Comparison of ENCODE assay signal across 24 cellular contexts in genomic region chr1:88982055-88982454, GRCh38. TPM values are rescaled to one million over a fixed set of nuclear protein-coding genes. Genes with fewer than 3 reads are reported as not detected.
DNase-seq lines count a peak whose midpoint lies in the region; ATAC-seq and TF ChIP-seq lines count a peak whose summit lies in the region.
"Had no signal": no experiment of that assay in that cellular context is flagged by ENCODE, and none has a peak within 500 bp of the region (broad histone marks: within the 10 kb centered on the region; RNA-seq: fewer than 3 reads in every experiment).

No MANE protein-coding gene starts in this region.

- TF ChIP-seq EP300 in SK-N-SH (IDR thresholded peaks at IDR 0.05; ENCODE audit: borderline replicate concordance in 1 of 2, low read depth in 1 of 2, low read length in 1 of 2) (no peak), transverse colon (IDR thresholded peaks at IDR 0.05; ENCODE audit: low read depth) (no peak)

- no peak for TF ChIP-seq POLR2A in transverse colon (IDR thresholded peaks at IDR 0.05)

- H3K4me3 Mint-ChIP-seq in activated naive CD8-positive, alpha-beta T cell = no peak overlapping the region
- H3K4me3 Mint-ChIP-seq: naive thymus-derived CD8-positive, alpha-beta T cell; T-cell had no signal

- no peaks in the 10 kb centered on the region for H3K9me3 Mint-ChIP-seq in activated naive CD8-positive, alpha-beta T cell (ENCODE audit: low read depth)
- H3K9me3 Mint-ChIP-seq: naive thymus-derived CD8-positive, alpha-beta T cell; T-cell had no signal

- ATAC-seq in SK-N-SH treated with all-trans-retinoic acid at 6 μM for 48 hours (no peak), GM19467 (IDR thresholded peaks at IDR 0.05; ENCODE audit: unreplicated experiment) (no peak)
- ATAC-seq: foreskin keratinocyte; naive thymus-derived CD8-positive, alpha-beta T cell; T-cell had no signal

- POLR2A ChIA-PET in SK-N-SH (lab: Yijun Ruan, JAX) = no interaction called here

- peak overlapping the region in 1 of 2 experiments; percentile 25; a peak in 2 of 4 replicates for H3K27ac ChIP-seq in SK-N-SH (ENCODE audit: low read depth in 2 of 2, low read length in 1 of 2)
- no peak overlapping the region for H3K27ac ChIP-seq in transverse colon
- H3K27ac ChIP-seq: 22Rv1, foreskin keratinocyte had no signal

- no peaks in the 10 kb centered on the region for H3K27me3 Mint-ChIP-seq in activated naive CD8-positive, alpha-beta T cell
- H3K27me3 Mint-ChIP-seq: naive thymus-derived CD8-positive, alpha-beta T cell; T-cell had no signal

- peaks cover 14% of the 10 kb centered on the region; the same call in 1 of the 2 replicates for H4K20me1 ChIP-seq in SK-N-SH (ENCODE audit: insufficient read depth)

- H3K36me3 ChIP-seq in SK-N-SH (replicated peaks in 1 of 2; ENCODE audit: control insufficient read depth in 1 of 2, insufficient read depth in 2 of 2, low read length in 1 of 2) = peaks cover 13 to 21% of the 10 kb centered on the region in 2 experiments
- H3K36me3 ChIP-seq in transverse colon = peaks cover 0 to 13% (median 0%) of the 10 kb centered on the region in 4 donors

- H3K4me3 ChIP-seq in SK-N-SH (ENCODE audit: low read depth in 2 of 2, low read length in 1 of 2) = no peak overlapping the region
- H3K4me3 ChIP-seq in transverse colon = no peak overlapping the region

- H3K36me3 Mint-ChIP-seq in activated naive CD8-positive, alpha-beta T cell = peaks cover 11% of the 10 kb centered on the region

- 0 out of 2 replicates have a peak overlapping the region, but pooled peaks have one; percentile 28 for H3K4me2 ChIP-seq in SK-N-SH

- peaks cover 25% of the 10 kb centered on the region for H3F3A ChIP-seq in SK-N-SH (replicated peaks; ENCODE audit: insufficient read depth)

- no peaks in the 10 kb centered on the region for H3K9me2 ChIP-seq in SK-N-SH

- H3K9ac ChIP-seq in SK-N-SH = no peak overlapping the region

- H3K4me1 ChIP-seq in SK-N-SH (ENCODE audit: control insufficient read depth in 1 of 2, insufficient read depth in 2 of 2, low read depth in 1 of 2, low read length in 1 of 2) = peaks cover 18 to 44% of the 10 kb centered on the region in 2 experiments
- H3K4me1 ChIP-seq in transverse colon = peaks cover 21 to 66% (median 37%) of the 10 kb centered on the region in 4 donors

- H3K27me3 ChIP-seq in SK-N-SH (ENCODE audit: insufficient read depth) (no peaks in the 10 kb centered on the region), transverse colon (no peaks in the 10 kb centered on the region)
- H3K27me3 ChIP-seq: foreskin keratinocyte had no signal

- no peak for TF ChIP-seq RAD21 in SK-N-SH (IDR thresholded peaks at IDR 0.05; ENCODE audit: low read length)

- intact Hi-C loops in transverse colon (cut with DNase I; ENCODE audit: low total_unique reads) = no loop called here

- H3K9me3 ChIP-seq in SK-N-SH (no peaks in the 10 kb centered on the region), transverse colon (no peaks in the 10 kb centered on the region)

- DNase-seq in SK-N-SH (no peak), HT1080 (ENCODE audit: low read depth) (peak; percentile 34), iris pigment epithelial cell (ENCODE audit: low read depth) (peak; percentile 59), transverse colon (no peak), NCI-H128 (lab: John Stamatoyannopoulos, UW; ENCODE audit: unreplicated experiment) (no peak)
- DNase-seq: activated effector memory CD4-positive, alpha-beta T cell treated with Interleukin-2 at 50 U/mL for 16 hours; aorta; Calu3; foreskin keratinocyte; GOT3; hypothalamus; mesenchymal stem cell; naive thymus-derived CD8-positive, alpha-beta T cell; NCI-H1417; NCI-H526 treated with DMSO at 0.1 percent for 48 hours; SHP77; small intestine; stimulated activated CD4-positive, alpha-beta T cell treated with anti-CD3 and anti-CD28 coated beads, Interleukin-2, amount 100 ng/mL, for 48 hours; substantia nigra; T-cell had no signal

- H3K4me1 Mint-ChIP-seq in activated naive CD8-positive, alpha-beta T cell (ENCODE audit: low read depth) = peaks cover 66% of the 10 kb centered on the region

- TF ChIP-seq CTCF in SK-N-SH (IDR thresholded peaks at IDR 0.05) = no peak
- no peak for TF ChIP-seq CTCF in transverse colon (IDR thresholded peaks at IDR 0.05)

- H2AFZ ChIP-seq in SK-N-SH (ENCODE audit: low read depth) = no peak overlapping the region

- peak overlapping the region; percentile 13 for H3K27ac Mint-ChIP-seq in activated naive CD8-positive, alpha-beta T cell

- H3K79me2 ChIP-seq in SK-N-SH (ENCODE audit: insufficient read depth) = peaks cover 82% of the 10 kb centered on the region

- CTCF ChIA-PET in SK-N-SH (lab: Yijun Ruan, JAX) = interaction anchor here (1.0 to 1.6 kb wide), 2 partner anchors 14 to 34 kb away, joined by 3 to 4 read pairs; no protein-coding TSS in a partner anchor

- in situ Hi-C loops in transverse colon (cut with MboI; ENCODE audit: low pct_ligation_motif_present in 1 of 4, low pct_unique_long_range_greater_than_20kb in 1 of 4, low sequenced_read_pairs in 3 of 4) = no loop called here

TF ChIP-seq in SK-N-SH, 30 proteins besides CTCF, POLR2A, EP300 and RAD21 (continues in another document):
- TF ChIP-seq GABPA (IDR thresholded peaks at IDR 0.05; ENCODE audit: low read depth) (no peak), PBX3 (IDR thresholded peaks at IDR 0.05) (no peak)

TF ChIP-seq in SK-N-SH treated with all-trans-retinoic acid at 6 μM for 48 hours, 23 proteins besides CTCF, POLR2A, EP300 and RAD21 (continues in another document):
- no peak for TF ChIP-seq TSHZ2 (CRISPR knock-in tag; IDR thresholded peaks at IDR 0.05)
- no peak for TF ChIP-seq ZC3H10 (CRISPR knock-in tag; IDR thresholded peaks at IDR 0.05)
- TF ChIP-seq, protein P1, sequence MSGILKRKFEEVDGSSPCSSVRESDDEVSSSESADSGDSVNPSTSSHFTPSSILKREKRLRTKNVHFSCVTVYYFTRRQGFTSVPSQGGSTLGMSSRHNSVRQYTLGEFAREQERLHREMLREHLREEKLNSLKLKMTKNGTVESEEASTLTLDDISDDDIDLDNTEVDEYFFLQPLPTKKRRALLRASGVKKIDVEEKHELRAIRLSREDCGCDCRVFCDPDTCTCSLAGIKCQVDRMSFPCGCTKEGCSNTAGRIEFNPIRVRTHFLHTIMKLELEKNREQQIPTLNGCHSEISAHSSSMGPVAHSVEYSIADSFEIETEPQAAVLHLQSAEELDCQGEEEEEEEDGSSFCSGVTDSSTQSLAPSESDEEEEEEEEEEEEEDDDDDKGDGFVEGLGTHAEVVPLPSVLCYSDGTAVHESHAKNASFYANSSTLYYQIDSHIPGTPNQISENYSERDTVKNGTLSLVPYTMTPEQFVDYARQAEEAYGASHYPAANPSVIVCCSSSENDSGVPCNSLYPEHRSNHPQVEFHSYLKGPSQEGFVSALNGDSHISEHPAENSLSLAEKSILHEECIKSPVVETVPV (CRISPR knock-in tag; IDR thresholded peaks at IDR 0.05) = no peak
- TF ChIP-seq OSR1 (CRISPR knock-in tag; IDR thresholded peaks at IDR 0.05) = no peak
- TF ChIP-seq TCF4 (CRISPR knock-in tag; IDR thresholded peaks at IDR 0.05; ENCODE audit: borderline replicate concordance) = no peak

RNA-seq across cellular contexts. Expression of gene KYAT3, which starts 10.4 kb away (rescaled TPM):
- 20.8 and 24.4 TPM in 2 replicates for polyA plus RNA-seq in SK-N-SH (2012; rRNA removed)
- 30.2 and 40.0 TPM in 2 replicates for polyA plus RNA-seq in SK-N-SH (2012; cell fraction: cytosol; rRNA removed)
- 12.9 and 26.6 TPM in 2 replicates for polyA plus RNA-seq in SK-N-SH (2012; cell fraction: nucleus; rRNA removed)
- total RNA-seq in HT1080 (2014; rRNA removed; shearing (Covaris generic)) = 9.6 and 13.3 TPM in 2 replicates
- polyA plus RNA-seq in HT1080 (2015; cell fraction: cytosol; rRNA removed) = 16.7 and 17.4 TPM in 2 replicates
- polyA plus RNA-seq in HT1080 (2015; cell fraction: nucleus; rRNA removed) = 21.7 and 22.4 TPM in 2 replicates
- 10 to 100 TPM in 3 of 4 donors, 1 to 10 TPM in 1; 7.8 to 23.3 (median 20.5) TPM for total RNA-seq in transverse colon

RNA-seq across cellular contexts. Expression of gene RBMXL1, which starts 10.4 kb away (rescaled TPM):
- polyA plus RNA-seq in SK-N-SH (2012; rRNA removed) = 3.3 and 3.6 TPM in 2 replicates
- 4.3 and 4.8 TPM in 2 replicates for polyA plus RNA-seq in SK-N-SH (2012; cell fraction: cytosol; rRNA removed)
- 2.9 and 4.3 TPM in 2 replicates for polyA plus RNA-seq in SK-N-SH (2012; cell fraction: nucleus; rRNA removed)
- 8.9 and 12.0 TPM in 2 replicates for total RNA-seq in HT1080 (2014; rRNA removed; shearing (Covaris generic))
- 8.6 and 8.7 TPM in 2 replicates for polyA plus RNA-seq in HT1080 (2015; cell fraction: cytosol; rRNA removed)
- 11.8 and 12.3 TPM in 2 replicates for polyA plus RNA-seq in HT1080 (2015; cell fraction: nucleus; rRNA removed)
- 10 to 100 TPM in 2 of 4 donors, 1 to 10 TPM in 2; 7.2 to 14.9 (median 10.0) TPM for total RNA-seq in transverse colon

RNA-seq across cellular contexts. Expression of gene GBP3, which starts 40.6 kb away (rescaled TPM):
- 8.5 and 13.7 TPM in 2 replicates for polyA plus RNA-seq in SK-N-SH (2012; rRNA removed)
- polyA plus RNA-seq in SK-N-SH (2012; cell fraction: cytosol; rRNA removed) = 10.7 and 11.7 TPM in 2 replicates
- 10.6 and 18.9 TPM in 2 replicates for polyA plus RNA-seq in SK-N-SH (2012; cell fraction: nucleus; rRNA removed)
- 20.0 and 21.8 TPM in 2 replicates for total RNA-seq in HT1080 (2014; rRNA removed; shearing (Covaris generic))
- 15.6 and 21.1 TPM in 2 replicates for polyA plus RNA-seq in HT1080 (2015; cell fraction: cytosol; rRNA removed)
- polyA plus RNA-seq in HT1080 (2015; cell fraction: nucleus; rRNA removed) = 22.3 and 27.4 TPM in 2 replicates
- total RNA-seq in transverse colon = 100 to 1,000 TPM in 1 of 4 donors, 10 to 100 TPM in 2, 1 to 10 TPM in 1; 5.4 to 102 (median 55.2) TPM

Comparison
In these comparisons a context has a peak if more than half of its experiments do, and no peak if none do; other contexts are left out.
1. DNase-seq: peak in HT1080 (single experiment) and iris pigment epithelial cell (single experiment); none in SK-N-SH (single experiment), transverse colon (single experiment) and NCI-H128 (single experiment).